In the genomic region with DNA sequence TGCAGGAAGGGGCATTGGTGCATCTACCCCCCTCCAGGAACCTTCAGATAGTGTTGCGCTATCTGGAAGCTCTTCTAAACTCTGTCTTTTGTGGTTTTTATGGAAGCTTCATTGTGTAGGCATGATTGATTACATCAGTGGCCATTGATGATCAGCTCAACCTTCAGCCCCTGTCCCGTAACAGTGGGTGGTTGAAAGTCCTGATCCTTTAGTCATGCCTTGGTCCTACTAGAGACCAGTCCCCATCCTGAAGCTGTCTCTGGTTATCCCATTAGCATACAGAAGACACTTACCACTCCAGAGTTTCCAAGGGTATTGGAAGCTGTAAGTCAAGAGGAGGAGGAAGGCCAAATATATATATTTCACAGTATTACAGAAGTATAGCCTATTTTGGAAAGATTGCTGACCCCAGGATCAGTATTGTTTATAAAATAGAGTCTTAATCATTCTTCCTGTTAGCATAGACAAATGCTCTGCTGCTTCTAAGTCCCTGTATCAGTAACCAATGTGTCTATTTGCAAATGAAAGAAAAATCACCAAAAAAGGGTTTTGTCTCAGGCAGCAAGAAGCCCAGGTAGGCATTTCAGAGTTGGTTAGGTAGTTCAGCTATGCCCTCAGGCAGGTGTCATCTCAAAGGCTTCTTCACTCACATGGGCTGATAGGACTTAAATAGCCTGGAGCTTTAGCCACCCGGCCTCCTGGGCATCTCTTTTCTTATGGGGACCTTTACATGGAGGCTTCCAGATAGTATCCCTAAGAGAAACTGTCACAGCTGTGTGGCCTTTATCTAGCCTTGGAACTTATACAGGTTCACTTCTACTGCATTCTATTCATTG, we compare ENCODE assay signal across 1 cellular context.
TF ChIP-seq lines count a peak whose summit lies in the region.

No MANE protein-coding gene starts in this region.

TF ChIP-seq in IMR-90, 13 proteins besides CTCF, POLR2A, EP300 and RAD21:
- no peak for TF ChIP-seq NFE2L2 (IDR thresholded peaks at IDR 0.05; ENCODE audit: low read depth, low read length)
- no peak for TF ChIP-seq MAFK (IDR thresholded peaks at IDR 0.05; ENCODE audit: low read depth, low read length)
- TF ChIP-seq USF2 (IDR thresholded peaks at IDR 0.05; ENCODE audit: low read depth, low read length) = no peak
- TF ChIP-seq RCOR1 (IDR thresholded peaks at IDR 0.05; ENCODE audit: insufficient replicate concordance, low read length) = no peak
- TF ChIP-seq MAZ (IDR thresholded peaks at IDR 0.05; ENCODE audit: borderline replicate concordance, low read depth, low read length) = no peak
- no peak for TF ChIP-seq FOS (IDR thresholded peaks at IDR 0.05; ENCODE audit: low read depth, low read length)
- no peak for TF ChIP-seq MXI1 (IDR thresholded peaks at IDR 0.05; ENCODE audit: borderline replicate concordance, low read depth, low read length)
- no peak for TF ChIP-seq RFX5 (IDR thresholded peaks at IDR 0.05; ENCODE audit: low read depth, low read length)
- TF ChIP-seq SMC3 (IDR thresholded peaks at IDR 0.05; ENCODE audit: low read depth, low read length) = no peak
- no peak for TF ChIP-seq ELK1 (IDR thresholded peaks at IDR 0.05; ENCODE audit: borderline replicate concordance, low read depth, low read length)
- no peak for TF ChIP-seq BHLHE40 (IDR thresholded peaks at IDR 0.05; ENCODE audit: low read depth, low read length)
- TF ChIP-seq CHD1 (IDR thresholded peaks at IDR 0.05; ENCODE audit: low read depth, low read length) = no peak
- no peak for TF ChIP-seq CEBPB (IDR thresholded peaks at IDR 0.05; ENCODE audit: low read depth, low read length)
